20 cellular contexts compared by ENCODE assay signal in genomic region chr1:110816945-110817344, GRCh38. TPM values are rescaled to one million over a fixed set of nuclear protein-coding genes. Genes with fewer than 3 reads are reported as not detected.
DNase-seq lines count a peak whose midpoint lies in the region; ATAC-seq and TF ChIP-seq lines count a peak whose summit lies in the region.
"Had no signal": no experiment of that assay in that cellular context is flagged by ENCODE, and none has a peak within 500 bp of the region (broad histone marks: within the 10 kb centered on the region; RNA-seq: fewer than 3 reads in every experiment).

No MANE protein-coding gene starts in this region.

- peaks cover 28% of the 10 kb centered on the region for H3K27me3 ChIP-seq in PC-3 (ENCODE audit: low read length)
- peaks cover 28% of the 10 kb centered on the region for H3K27me3 ChIP-seq in A673 (replicated peaks; ENCODE audit: insufficient read depth, low read depth, low read length, poor library complexity)

- peaks cover 10% of the 10 kb centered on the region for H3K4me1 Mint-ChIP-seq in stimulated activated memory B cell treated with anti-CD40 and anti-IgM and Interleukin-4, amounts not matched to agents 10 μg/mL and 1 μg/mL and 100 μg/mL, for 72 hours
- H3K4me1 Mint-ChIP-seq: H9, T-cell had no signal

- H4K20me1 ChIP-seq in PC-3 (ENCODE audit: low read length) = no peaks in the 10 kb centered on the region

- POLR2A ChIA-PET in PC-3 (lab: Charles Lee; ENCODE audit: unreplicated experiment) = no interaction called here
- POLR2A ChIA-PET in A673 (lab: Charles Lee; ENCODE audit: low non-redundant PET) = no interaction called here

- CTCF ChIA-PET in PC-3 (lab: Charles Lee) (no interaction called here), A673 (lab: Charles Lee) (no interaction called here)

- no peaks in the 10 kb centered on the region for H3K27me3 Mint-ChIP-seq in stimulated activated memory B cell treated with anti-CD40 and anti-IgM and Interleukin-4, amounts not matched to agents 10 μg/mL and 1 μg/mL and 100 μg/mL, for 72 hours
- H3K27me3 Mint-ChIP-seq: B cell had no signal

- no peaks in the 10 kb centered on the region for H3K9me3 Mint-ChIP-seq in stimulated activated memory B cell treated with anti-CD40 and anti-IgM and Interleukin-4, amounts not matched to agents 10 μg/mL and 1 μg/mL and 100 μg/mL, for 72 hours
- H3K9me3 Mint-ChIP-seq: T-cell had no signal

- BruUV-seq in PC-3 (replicated peaks; lab: Mats Ljungman, UMichigan) (no TSS peak), A673 (replicated peaks; lab: Mats Ljungman, UMichigan) (no TSS peak)

- H3K4me1 ChIP-seq in PC-3 (ENCODE audit: insufficient read depth, low read length) (no peaks in the 10 kb centered on the region), A673 (ENCODE audit: insufficient read depth, low read length, poor library complexity, severe bottlenecking) (no peaks in the 10 kb centered on the region)

- TF ChIP-seq CTCF in PC-3 (conservative IDR thresholded peaks at IDR 0.05; ENCODE audit: low read depth, low read length) = no peak
- TF ChIP-seq CTCF in A673 (conservative IDR thresholded peaks at IDR 0.05; ENCODE audit: low read depth, low read length) = no peak

- no peak overlapping the region for H3K4me3 ChIP-seq in PC-3 (ENCODE audit: low read length)
- H3K4me3 ChIP-seq in A673 (ENCODE audit: low read depth, low read length, poor library complexity, severe bottlenecking) = no peak overlapping the region
- H3K4me3 ChIP-seq: GM23248 had no signal

- no peaks in the 10 kb centered on the region for H3K36me3 ChIP-seq in PC-3 (ENCODE audit: low read depth, low read length)
- no peaks in the 10 kb centered on the region for H3K36me3 ChIP-seq in A673 (ENCODE audit: insufficient read depth, low read length, poor library complexity, severe bottlenecking)

- H3K4me2 ChIP-seq in PC-3 (ENCODE audit: low read length) = no peak overlapping the region

- H3K27ac Mint-ChIP-seq in stimulated activated memory B cell treated with anti-CD40 and anti-IgM and Interleukin-4, amounts not matched to agents 10 μg/mL and 1 μg/mL and 100 μg/mL, for 72 hours = no peak overlapping the region
- H3K27ac Mint-ChIP-seq: B cell; CD4-positive, CD25-positive, alpha-beta regulatory T cell; H9; T-cell had no signal

- no peaks in the 10 kb centered on the region for H3K79me2 ChIP-seq in PC-3 (ENCODE audit: low read length)

- no peak overlapping the region for H3K9ac ChIP-seq in PC-3 (ENCODE audit: low read length)
- H3K9ac ChIP-seq: GM23248 had no signal

- no peaks in the 10 kb centered on the region for H3F3A ChIP-seq in PC-3 (ENCODE audit: low read length, unreplicated experiment)

- H3K36me3 Mint-ChIP-seq in stimulated activated memory B cell treated with anti-CD40 and anti-IgM and Interleukin-4, amounts not matched to agents 10 μg/mL and 1 μg/mL and 100 μg/mL, for 72 hours = peaks cover 4% of the 10 kb centered on the region
- H3K36me3 Mint-ChIP-seq: CD4-positive, CD25-positive, alpha-beta regulatory T cell had no signal

- intact Hi-C loops in PC-3 (cut with micrococcal nuclease) = no loop called here
- intact Hi-C loops in A673 (cut with micrococcal nuclease; ENCODE audit: unreplicated experiment) = no loop called here

- H2AFZ ChIP-seq in PC-3 (ENCODE audit: low read length) = no peak overlapping the region
- H2AFZ ChIP-seq: GM23248 had no signal

- ATAC-seq in PC-3 = no peak
- no peak for ATAC-seq in stimulated activated memory B cell treated with anti-CD40 and anti-IgM and Interleukin-4, amounts not matched to agents 10 μg/mL and 1 μg/mL and 100 μg/mL, for 72 hours
- ATAC-seq: T-cell had no signal

- H3K27ac ChIP-seq in PC-3 (ENCODE audit: low read length) (no peak overlapping the region), epithelial cell of prostate (no peak overlapping the region), A673 (ENCODE audit: low read depth, low read length, poor library complexity, severe bottlenecking) (no peak overlapping the region)
- H3K27ac ChIP-seq: GM23248, RWPE1 had no signal

- H3K9me3 ChIP-seq in PC-3 (ENCODE audit: low read length) (no peaks in the 10 kb centered on the region), A673 (ENCODE audit: low read depth, low read length, poor library complexity, severe bottlenecking) (no peaks in the 10 kb centered on the region)

- no peaks in the 10 kb centered on the region for H3K9me2 ChIP-seq in PC-3 (replicated peaks; ENCODE audit: low read length)

- DNase-seq in NCI-H1417 (lab: John Stamatoyannopoulos, UW) = peak in 2 of 3 experiments; percentile 17 to 18
- no peak for DNase-seq in NCI-H1417 treated with DMSO at 0.1 percent for 48 hours (lab: John Stamatoyannopoulos, UW)
- peak; percentile 2 for DNase-seq in NCI-H187 treated with DMSO at 0.1 percent for 48 hours (lab: John Stamatoyannopoulos, UW)
- DNase-seq in PC-3 = peak; percentile 7
- peak; percentile 76 for DNase-seq in epithelial cell of prostate (ENCODE audit: low read depth, low spot score)
- DNase-seq in A673 (ENCODE audit: low spot score) = no peak
- no peak for DNase-seq in HuH-7 (ENCODE audit: low spot score)
- DNase-seq: CD4-positive, CD25-positive, alpha-beta regulatory T cell; GM23248; H9; KBM-7; NCI-H1930; NCI-H446; NCI-H69; SHP77 treated with DMSO at 0.1 percent for 48 hours; T-cell had no signal

- no peak overlapping the region for H3K4me3 Mint-ChIP-seq in stimulated activated memory B cell treated with anti-CD40 and anti-IgM and Interleukin-4, amounts not matched to agents 10 μg/mL and 1 μg/mL and 100 μg/mL, for 72 hours
- H3K4me3 Mint-ChIP-seq: B cell; CD4-positive, CD25-positive, alpha-beta regulatory T cell; H9; T-cell had no signal

RNA-seq across cellular contexts. Expression of gene CD53, which starts 56.0 kb away (rescaled TPM):
- total RNA-seq in PC-3 (2014; rRNA removed) (not detected in 2 replicates), A673 (2021) (0.19 and 0.35 TPM in 2 replicates)
- total RNA-seq: G401, GM23248 had no signal

Comparison
In these comparisons a context has a peak if more than half of its experiments do, and no peak if none do; other contexts are left out.
1. DNase-seq: peak in NCI-H1417 (2 of 3), NCI-H187 treated with DMSO at 0.1 percent for 48 hours (single experiment), PC-3 (single experiment) and epithelial cell of prostate (single experiment); none in NCI-H1417 treated with DMSO at 0.1 percent for 48 hours (single experiment), A673 (single experiment) and HuH-7 (single experiment).